In genomic region chr7:80095545-80095944, GRCh38 we compare ENCODE assay signal across 8 cellular contexts. TPM values are rescaled to one million over a fixed set of nuclear protein-coding genes. Genes with fewer than 3 reads are reported as not detected.
A peak's percentile ranks its signal among the peaks of the same experiment; 100 is the strongest.
DNase-seq lines count a peak whose midpoint lies in the region; ATAC-seq, FAIRE-seq and TF ChIP-seq lines count a peak whose summit lies in the region.

No MANE protein-coding gene starts in this region.

- FAIRE-seq in A204.1 (lab: Jason Lieb, UNC) (peak; percentile 86), GM12891 (lab: Jason Lieb, UNC) (no peak)

- no peaks in the 10 kb centered on the region for H3K36me3 ChIP-seq in adrenal gland (replicated peaks in 1 of 2)

- DNase-seq in adrenal gland (no peak), left colon (no peak), GM12891 (ENCODE audit: insufficient read length, low spot score) (no peak)
- no peak for DNase-seq in activated naive CD8-positive, alpha-beta T cell treated with anti-CD3 and anti-CD28 coated beads, Interleukin-2, amount 50 U/mL, for 24 hours
- no peak for DNase-seq in activated T-helper 2 cell treated with anti-CD3 and anti-CD28 coated beads, Interferon-gamma antibody, Interleukin-2, Interleukin-4, amounts not matched to agents 10 μg/mL and 5 μg/mL and 100 μg/mL, durations not matched to agents 14 hours and 24 hours and 36 hours (ENCODE audit: low spot score)

- no peak overlapping the region for H3K4me3 Mint-ChIP-seq in activated naive CD8-positive, alpha-beta T cell treated with anti-CD3 and anti-CD28 coated beads, Interleukin-2, amount 50 U/mL, for 24 hours
- no peak overlapping the region for H3K4me3 Mint-ChIP-seq in activated T-helper 2 cell treated with anti-CD3 and anti-CD28 coated beads, Interferon-gamma antibody, Interleukin-2, Interleukin-4, amounts not matched to agents 10 μg/mL and 5 μg/mL and 100 μg/mL, durations not matched to agents 14 hours and 24 hours and 36 hours (ENCODE audit: low read depth)

- H3K27ac Mint-ChIP-seq in activated naive CD8-positive, alpha-beta T cell treated with anti-CD3 and anti-CD28 coated beads, Interleukin-2, amount 50 U/mL, for 24 hours: no peak overlapping the region
- H3K27ac Mint-ChIP-seq in activated T-helper 2 cell treated with anti-CD3 and anti-CD28 coated beads, Interferon-gamma antibody, Interleukin-2, Interleukin-4, amounts not matched to agents 10 μg/mL and 5 μg/mL and 100 μg/mL, durations not matched to agents 14 hours and 24 hours and 36 hours: no peak overlapping the region

- H3K4me3 ChIP-seq in adrenal gland: no peak overlapping the region

- TF ChIP-seq POLR2A in adrenal gland (IDR thresholded peaks at IDR 0.05) (no peak), GM12891 (IDR thresholded peaks at IDR 0.05; ENCODE audit: low read depth, low read length) (no peak)

- TF ChIP-seq CTCF in adrenal gland (IDR thresholded peaks at IDR 0.05): peak; percentile 35 to 65 (median 55)

- no peaks in the 10 kb centered on the region for H3K4me1 ChIP-seq in adrenal gland (replicated peaks in 1 of 2)

- H3K27ac ChIP-seq in adrenal gland: no peak overlapping the region

- TF ChIP-seq RAD21 in Ishikawa (IDR thresholded peaks at IDR 0.05; ENCODE audit: low read depth): peak; percentile 46

- ATAC-seq in left colon (peak; percentile 62), HG03378 (IDR thresholded peaks at IDR 0.05; ENCODE audit: unreplicated experiment) (no peak)
- ATAC-seq in activated naive CD8-positive, alpha-beta T cell treated with anti-CD3 and anti-CD28 coated beads, Interleukin-2, amount 50 U/mL, for 24 hours: no peak

- intact Hi-C loops in adrenal gland (cut with DNase I) (loop anchor here in 1 of 2 donors (10.0 kb wide), 1 partner anchor 299 kb away; no protein-coding TSS in a partner anchor), left colon (cut with DNase I, micrococcal nuclease) (loop anchor here in 1 of 2 donors (10.0 kb wide), 1 partner anchor 299 kb away; no protein-coding TSS in a partner anchor)
- intact Hi-C loops in activated T-helper 2 cell treated with anti-CD3 and anti-CD28 coated beads, Interferon-gamma antibody, Interleukin-2, Interleukin-4, amounts not matched to agents 10 μg/mL and 5 μg/mL and 100 μg/mL, durations not matched to agents 14 hours and 24 hours and 36 hours (cut with micrococcal nuclease): loop anchor here (1.0 to 10.0 kb wide), 2 partner anchors 297 to 359 kb away; no protein-coding TSS in a partner anchor

- no peaks in the 10 kb centered on the region for H3K9me3 Mint-ChIP-seq in activated naive CD8-positive, alpha-beta T cell treated with anti-CD3 and anti-CD28 coated beads, Interleukin-2, amount 50 U/mL, for 24 hours
- H3K9me3 Mint-ChIP-seq in activated T-helper 2 cell treated with anti-CD3 and anti-CD28 coated beads, Interferon-gamma antibody, Interleukin-2, Interleukin-4, amounts not matched to agents 10 μg/mL and 5 μg/mL and 100 μg/mL, durations not matched to agents 14 hours and 24 hours and 36 hours: no peaks in the 10 kb centered on the region

- H3K9me3 ChIP-seq in adrenal gland (replicated peaks in 1 of 3): no peaks in the 10 kb centered on the region

- no peaks in the 10 kb centered on the region for H3K27me3 Mint-ChIP-seq in activated naive CD8-positive, alpha-beta T cell treated with anti-CD3 and anti-CD28 coated beads, Interleukin-2, amount 50 U/mL, for 24 hours
- peaks cover 11% of the 10 kb centered on the region for H3K27me3 Mint-ChIP-seq in activated T-helper 2 cell treated with anti-CD3 and anti-CD28 coated beads, Interferon-gamma antibody, Interleukin-2, Interleukin-4, amounts not matched to agents 10 μg/mL and 5 μg/mL and 100 μg/mL, durations not matched to agents 14 hours and 24 hours and 36 hours (ENCODE audit: low read depth)

- TF ChIP-seq EP300 in Ishikawa (IDR thresholded peaks at IDR 0.05; ENCODE audit: borderline replicate concordance): no peak

- WGBS in adrenal gland, 4 donors: 0 to 6% (median 1%) methylated on average over 1 of the region's 1 CpG

- no peaks in the 10 kb centered on the region for H3K36me3 Mint-ChIP-seq in activated naive CD8-positive, alpha-beta T cell treated with anti-CD3 and anti-CD28 coated beads, Interleukin-2, amount 50 U/mL, for 24 hours (ENCODE audit: low read depth)
- H3K36me3 Mint-ChIP-seq in activated T-helper 2 cell treated with anti-CD3 and anti-CD28 coated beads, Interferon-gamma antibody, Interleukin-2, Interleukin-4, amounts not matched to agents 10 μg/mL and 5 μg/mL and 100 μg/mL, durations not matched to agents 14 hours and 24 hours and 36 hours (ENCODE audit: low read depth): no peaks in the 10 kb centered on the region

- H3K4me1 Mint-ChIP-seq in activated naive CD8-positive, alpha-beta T cell treated with anti-CD3 and anti-CD28 coated beads, Interleukin-2, amount 50 U/mL, for 24 hours: no peaks in the 10 kb centered on the region
- H3K4me1 Mint-ChIP-seq in activated T-helper 2 cell treated with anti-CD3 and anti-CD28 coated beads, Interferon-gamma antibody, Interleukin-2, Interleukin-4, amounts not matched to agents 10 μg/mL and 5 μg/mL and 100 μg/mL, durations not matched to agents 14 hours and 24 hours and 36 hours (ENCODE audit: low read depth): no peaks in the 10 kb centered on the region

- H3K27me3 ChIP-seq in adrenal gland: no peaks in the 10 kb centered on the region

TF ChIP-seq in Ishikawa, 13 proteins besides CTCF, POLR2A, EP300 and RAD21 (continues in another document):
- TF ChIP-seq TAF1 (IDR thresholded peaks at IDR 0.05; ENCODE audit: low read depth): no peak
- TF ChIP-seq, protein P1, sequence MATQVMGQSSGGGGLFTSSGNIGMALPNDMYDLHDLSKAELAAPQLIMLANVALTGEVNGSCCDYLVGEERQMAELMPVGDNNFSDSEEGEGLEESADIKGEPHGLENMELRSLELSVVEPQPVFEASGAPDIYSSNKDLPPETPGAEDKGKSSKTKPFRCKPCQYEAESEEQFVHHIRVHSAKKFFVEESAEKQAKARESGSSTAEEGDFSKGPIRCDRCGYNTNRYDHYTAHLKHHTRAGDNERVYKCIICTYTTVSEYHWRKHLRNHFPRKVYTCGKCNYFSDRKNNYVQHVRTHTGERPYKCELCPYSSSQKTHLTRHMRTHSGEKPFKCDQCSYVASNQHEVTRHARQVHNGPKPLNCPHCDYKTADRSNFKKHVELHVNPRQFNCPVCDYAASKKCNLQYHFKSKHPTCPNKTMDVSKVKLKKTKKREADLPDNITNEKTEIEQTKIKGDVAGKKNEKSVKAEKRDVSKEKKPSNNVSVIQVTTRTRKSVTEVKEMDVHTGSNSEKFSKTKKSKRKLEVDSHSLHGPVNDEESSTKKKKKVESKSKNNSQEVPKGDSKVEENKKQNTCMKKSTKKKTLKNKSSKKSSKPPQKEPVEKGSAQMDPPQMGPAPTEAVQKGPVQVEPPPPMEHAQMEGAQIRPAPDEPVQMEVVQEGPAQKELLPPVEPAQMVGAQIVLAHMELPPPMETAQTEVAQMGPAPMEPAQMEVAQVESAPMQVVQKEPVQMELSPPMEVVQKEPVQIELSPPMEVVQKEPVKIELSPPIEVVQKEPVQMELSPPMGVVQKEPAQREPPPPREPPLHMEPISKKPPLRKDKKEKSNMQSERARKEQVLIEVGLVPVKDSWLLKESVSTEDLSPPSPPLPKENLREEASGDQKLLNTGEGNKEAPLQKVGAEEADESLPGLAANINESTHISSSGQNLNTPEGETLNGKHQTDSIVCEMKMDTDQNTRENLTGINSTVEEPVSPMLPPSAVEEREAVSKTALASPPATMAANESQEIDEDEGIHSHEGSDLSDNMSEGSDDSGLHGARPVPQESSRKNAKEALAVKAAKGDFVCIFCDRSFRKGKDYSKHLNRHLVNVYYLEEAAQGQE (IDR thresholded peaks at IDR 0.05; ENCODE audit: low read depth): no peak

TF ChIP-seq in GM12891, 5 proteins besides CTCF, POLR2A, EP300 and RAD21:
- TF ChIP-seq POLR2AphosphoS5 (IDR thresholded peaks at IDR 0.05; ENCODE audit: low read depth, low read length): no peak
- TF ChIP-seq TAF1 (IDR thresholded peaks at IDR 0.05; ENCODE audit: low read depth, low read length): no peak
- TF ChIP-seq PAX5 (IDR thresholded peaks at IDR 0.05; ENCODE audit: insufficient read depth, low read length, severe bottlenecking): no peak

RNA-seq across cellular contexts. Expression of gene GNAI1, which starts 39.1 kb away (rescaled TPM):
- total RNA-seq in adrenal gland (100 to 1,000 TPM in 1 of 8 donors, 10 to 100 TPM in 7; 36.9 to 115 (median 64.8) TPM), left colon (10 to 100 TPM; 22.9 to 31.7 TPM)
- 10 to 100 TPM; 14.8 to 92.8 (median 17.7) TPM for polyA plus RNA-seq in adrenal gland
- total RNA-seq in activated T-helper 2 cell treated with anti-CD3 and anti-CD28 coated beads, Interferon-gamma antibody, Interleukin-2, Interleukin-4, amounts not matched to agents 10 μg/mL and 5 μg/mL and 100 μg/mL, durations not matched to agents 14 hours and 24 hours and 36 hours: 6.4 and 7.5 TPM in 2 replicates
- polyA plus RNA-seq in GM12891 (2012; ENCODE audit: low read depth, missing spikeins): not detected
